ENCODE assay signal across 9 cellular contexts in genomic region chr5:95841914-95842812, GRCh38. TPM values are rescaled to one million over a fixed set of nuclear protein-coding genes. Genes with fewer than 3 reads are reported as not detected.
DNase-seq lines count a peak whose midpoint lies in the region; ATAC-seq and TF ChIP-seq lines count a peak whose summit lies in the region.
"Had no signal": no experiment of that assay in that cellular context is flagged by ENCODE, and none has a peak within 500 bp of the region (broad histone marks: within the 10 kb centered on the region; RNA-seq: fewer than 3 reads in every experiment).

No MANE protein-coding gene starts in this region.

- TF ChIP-seq CTCF in MCF 10A (IDR thresholded peaks at IDR 0.05; ENCODE audit: unreplicated experiment) (no peak), tibial artery (IDR thresholded peaks at IDR 0.05) (no peak)

- H3K36me3 ChIP-seq in tibial artery (no peaks in the 10 kb centered on the region), HAP-1 (replicated peaks) (no peaks in the 10 kb centered on the region)

- in situ Hi-C loops in HAP-1 (cut with MboI; ENCODE audit: low sequenced_read_pairs): loop anchor here (10.0 kb wide), 1 partner anchor 207 kb away; no protein-coding TSS in a partner anchor

- CTCF ChIA-PET in MCF 10A (lab: Yijun Ruan, JAX): interaction anchor here (0.6 to 16.0 kb wide), 9 partner anchors 11 to 198 kb away, joined by 3 to 336 read pairs (median 5); partner anchors contain the start of genes GLRX and RFESD

- H3K4me1 Mint-ChIP-seq in MCF 10A (ENCODE audit: insufficient read depth, unreplicated experiment): peaks cover 40% of the 10 kb centered on the region

- POLR2A ChIA-PET in MCF 10A (lab: Yijun Ruan, JAX): interaction anchor here (0.6 to 6.6 kb wide), 7 partner anchors 11 to 195 kb away, joined by 3 to 55 read pairs (median 3); partner anchors contain the start of genes GLRX and RFESD

- no peaks in the 10 kb centered on the region for H3K27me3 ChIP-seq in tibial artery
- H3K27me3 ChIP-seq in HAP-1 (ENCODE audit: low read depth): no peaks in the 10 kb centered on the region

- H3K4me3 ChIP-seq in tibial artery (no peak overlapping the region), HAP-1 (no peak overlapping the region)

- no peaks in the 10 kb centered on the region for H3K27me3 Mint-ChIP-seq in MCF 10A (ENCODE audit: insufficient read depth, unreplicated experiment)

- H3K9me3 Mint-ChIP-seq in MCF 10A (ENCODE audit: unreplicated experiment): no peaks in the 10 kb centered on the region

- BruUV-seq in MCF 10A (replicated peaks; lab: Mats Ljungman, UMichigan): TSS peak; percentile 71

- H3K27ac Mint-ChIP-seq in MCF 10A (ENCODE audit: low read depth, unreplicated experiment): peak overlapping the region; percentile 85

- H3K27ac ChIP-seq in tibial artery: peak overlapping the region; percentile 42 to 70
- H3K27ac ChIP-seq: 22Rv1 had no signal

- no peaks in the 10 kb centered on the region for H3K9me3 ChIP-seq in tibial artery
- no peaks in the 10 kb centered on the region for H3K9me3 ChIP-seq in HAP-1

- peak; percentile 21 for ATAC-seq in left lobe of liver
- ATAC-seq in GM18502 (IDR thresholded peaks at IDR 0.05; ENCODE audit: poor library complexity, unreplicated experiment): no peak

- peak; percentile 10 for DNase-seq in DMS53 (lab: John Stamatoyannopoulos, UW)
- DNase-seq in DMS53 treated with DMSO at 0.1 percent for 48 hours (lab: John Stamatoyannopoulos, UW; ENCODE audit: unreplicated experiment): no peak
- DNase-seq in MCF 10A (ENCODE audit: unreplicated experiment): peak; percentile 95
- peak; percentile 56 for DNase-seq in left lobe of liver (ENCODE audit: low spot score)
- peak; percentile 82 to 86 for DNase-seq in tibial artery
- no peak for DNase-seq in NOMO-1 treated with DMSO at 0.1 percent for 48 hours (lab: John Stamatoyannopoulos, UW; ENCODE audit: unreplicated experiment)
- DNase-seq in HAP-1 (ENCODE audit: low spot score in 2 of 2): no peak

- H3K4me1 ChIP-seq in tibial artery (peaks cover 0 to 43% (median 15%) of the 10 kb centered on the region in 4 donors), HAP-1 (no peaks in the 10 kb centered on the region)

- intact Hi-C loops in MCF 10A (cut with micrococcal nuclease): loop anchor here (1.0 kb wide), 1 partner anchor 20 kb away; the partner anchor contains the start of gene GLRX
- intact Hi-C loops in tibial artery (cut with DNase I; ENCODE audit: low total_unique reads): no loop called here

- peaks cover 7% of the 10 kb centered on the region for H3K36me3 Mint-ChIP-seq in MCF 10A (ENCODE audit: insufficient read depth, unreplicated experiment)

- peak overlapping the region; percentile 45 for H3K4me3 Mint-ChIP-seq in MCF 10A (ENCODE audit: unreplicated experiment)

RNA-seq across cellular contexts. Expression of gene GLRX, which starts 19.6 kb away (rescaled TPM):
- total RNA-seq in MCF 10A (2022): 41.4 and 59.2 TPM in 2 replicates
- 41.3 TPM for total RNA-seq in left lobe of liver

Comparison
In these comparisons a context has a peak if more than half of its experiments do, and no peak if none do; other contexts are left out.
1. DNase-seq: peak in DMS53 (single experiment), MCF 10A (single experiment), left lobe of liver (single experiment) and tibial artery (2 of 2); none in DMS53 treated with DMSO at 0.1 percent for 48 hours (single experiment), NOMO-1 treated with DMSO at 0.1 percent for 48 hours (single experiment) and HAP-1 (0 of 2).